ENCODE assay signal across 34 cellular contexts in genomic region chr20:53222932-53223331, GRCh38.
"Had no signal": no experiment of that assay in that cellular context is flagged by ENCODE, and none has a peak within 500 bp of the region (broad histone marks: within the 10 kb centered on the region; RNA-seq: fewer than 3 reads in every experiment).

No MANE protein-coding gene starts in this region.

- H3K36me3 ChIP-seq: MG63 had no signal

- H3K4me3 ChIP-seq: MG63 had no signal

- H3K9me3 ChIP-seq: MG63 had no signal

- DNase-seq: Kasumi-1, MG63, MM.1S, MV-4-11, NCI-H1048, NCI-H1092, NCI-H1092 treated with DMSO at 0.1 percent for 48 hours, NCI-H1105, NCI-H1105 treated with DMSO at 0.1 percent for 48 hours, NCI-H1417 treated with DMSO at 0.1 percent for 48 hours, NCI-H1436, NCI-H1436 treated with DMSO at 0.1 percent for 48 hours, NCI-H146, NCI-H1694, NCI-H1694 treated with DMSO at 0.1 percent for 48 hours, NCI-H187, NCI-H187 treated with DMSO at 0.1 percent for 48 hours, NCI-H1930, NCI-H2029, NCI-H2029 treated with DMSO at 0.1 percent for 48 hours, NCI-H2081, NCI-H2081 treated with DMSO at 0.1 percent for 48 hours, NCI-H2107, NCI-H2171, NCI-H2171 treated with DMSO at 0.1 percent for 48 hours, NCI-H2227 treated with DMSO at 0.1 percent for 48 hours, NCI-H226, NCI-H345, NCI-H446, NCI-H446 treated with DMSO at 0.1 percent for 48 hours, NCI-H510A, NCI-H510A treated with DMSO at 0.1 percent for 48 hours, NCI-H524, NCI-H524 treated with DMSO at 0.1 percent for 48 hours had no signal
